Comparison of ENCODE assay signal across 1 cellular context in the genomic region with DNA sequence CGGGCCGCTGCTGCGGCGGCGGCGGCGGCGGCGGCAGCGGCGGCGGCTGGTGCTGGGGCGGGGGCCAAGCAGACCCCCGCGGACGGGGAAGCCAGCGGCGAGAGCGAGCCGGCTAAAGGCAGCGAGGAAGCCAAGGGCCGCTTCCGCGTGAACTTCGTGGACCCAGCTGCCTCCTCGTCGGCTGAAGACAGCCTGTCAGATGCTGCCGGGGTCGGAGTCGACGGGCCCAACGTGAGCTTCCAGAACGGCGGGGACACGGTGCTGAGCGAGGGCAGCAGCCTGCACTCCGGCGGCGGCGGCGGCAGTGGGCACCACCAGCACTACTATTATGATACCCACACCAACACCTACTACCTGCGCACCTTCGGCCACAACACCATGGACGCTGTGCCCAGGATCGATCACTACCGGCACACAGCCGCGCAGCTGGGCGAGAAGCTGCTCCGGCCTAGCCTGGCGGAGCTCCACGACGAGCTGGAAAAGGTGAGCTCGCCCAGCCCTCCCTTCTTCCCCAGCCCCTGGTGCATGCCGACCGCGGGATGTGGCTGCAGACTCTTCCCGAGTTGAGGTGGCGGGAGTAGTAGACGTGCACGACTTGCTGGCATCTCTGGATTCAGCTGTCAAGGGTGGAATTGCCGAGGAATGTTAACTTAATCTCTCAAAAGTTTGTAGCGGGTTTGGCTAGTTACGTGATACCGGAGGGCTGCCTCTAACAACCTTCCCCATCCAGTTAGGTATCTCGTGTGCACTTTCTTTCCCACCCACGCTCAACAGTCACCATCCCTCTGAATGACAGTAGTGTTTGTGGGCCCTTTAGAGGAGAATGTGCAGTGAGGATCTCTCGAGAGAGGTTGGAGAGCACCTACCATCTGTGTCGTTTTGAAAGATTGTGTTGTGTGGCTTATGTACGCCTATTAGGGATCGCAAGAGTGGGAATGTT.
TF ChIP-seq lines count a peak whose summit lies in the region.

No MANE protein-coding gene starts in this region.

TF ChIP-seq in GM23338, 12 proteins besides CTCF, POLR2A, EP300 and RAD21 (continued from another document):
- TF ChIP-seq ZNF462 (CRISPR knock-in tag; IDR thresholded peaks at IDR 0.05) (no peak), ETS1 (IDR thresholded peaks at IDR 0.05) (no peak), CREB1 (CRISPR knock-in tag; IDR thresholded peaks at IDR 0.05; ENCODE audit: low read depth) (no peak), JUNB (IDR thresholded peaks at IDR 0.05; ENCODE audit: unreplicated experiment) (no peak)
TF ChIP-seq in GM23338: peak in this region for 0.
